16 cellular contexts compared by ENCODE assay signal in the genomic region with DNA sequence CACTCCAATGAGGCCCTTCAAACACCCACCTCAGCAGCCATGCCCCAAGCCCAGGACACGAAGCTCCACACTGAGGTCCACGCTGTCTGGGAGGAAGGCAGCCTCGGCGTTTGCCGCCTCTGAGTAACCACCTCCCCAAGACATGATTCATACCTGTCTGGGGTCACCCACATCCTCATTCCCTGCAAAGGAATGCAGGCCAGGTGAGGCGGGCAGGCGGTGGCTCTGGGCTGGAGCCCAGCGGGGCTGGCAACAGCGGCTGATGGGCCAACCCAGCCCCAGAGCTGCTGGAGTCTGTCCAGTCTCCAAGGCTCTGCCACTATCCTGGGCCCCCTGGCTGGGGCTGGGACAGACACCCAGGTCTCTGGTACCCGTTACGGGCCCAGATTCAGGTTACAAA. TPM values are rescaled to one million over a fixed set of nuclear protein-coding genes. Genes with fewer than 3 reads are reported as not detected.
A peak's percentile ranks its signal among the peaks of the same experiment; 100 is the strongest.
DNase-seq lines count a peak whose midpoint lies in the region; ATAC-seq, FAIRE-seq and TF ChIP-seq lines count a peak whose summit lies in the region.
"Had no signal": no experiment of that assay in that cellular context is flagged by ENCODE, and none has a peak within 500 bp of the region (broad histone marks: within the 10 kb centered on the region; RNA-seq: fewer than 3 reads in every experiment).

No MANE protein-coding gene starts in this region.

- H3K4me3 ChIP-seq in kidney (ENCODE audit: low read length in 2 of 2) = no peak overlapping the region
- H3K4me3 ChIP-seq in upper lobe of right lung = no peak overlapping the region
- H3K4me3 ChIP-seq: K562 had no signal

- peak; percentile 26 for DNase-seq in activated CD4-positive, alpha-beta memory T cell treated with anti-CD3 and anti-CD28 coated beads for 36 hours
- no peak for DNase-seq in activated CD4-positive, alpha-beta memory T cell treated with anti-CD3 and anti-CD28 coated beads, Interleukin-2, amount 10 ng/mL, durations not matched to agents 7 days and 5 days
- DNase-seq in kidney (peak; percentile 88), upper lobe of right lung (peak; percentile 82), NCI-H82 treated with DMSO at 0.1 percent for 48 hours (lab: John Stamatoyannopoulos, UW; ENCODE audit: unreplicated experiment) (no peak), DMS153 treated with DMSO at 0.1 percent for 48 hours (lab: John Stamatoyannopoulos, UW; ENCODE audit: unreplicated experiment) (no peak)
- DNase-seq in NK-92 treated with Interleukin-12 subunit alpha and Interleukin-12 subunit beta, amount 100 ng/mL, for 24 hours (lab: John Stamatoyannopoulos, UW) = no peak
- DNase-seq: activated CD4-positive, alpha-beta T cell treated with anti-CD3 and anti-CD28 coated beads, Interleukin-2, amount 10 ng/mL, durations not matched to agents 7 days and 5 days; activated effector memory CD4-positive, alpha-beta T cell treated with Interleukin-2 at 50 U/mL for 16 hours; glutamatergic neuron; NCI-H146; stimulated activated naive CD8-positive, alpha-beta T cell treated with anti-CD3 and anti-CD28 coated beads, Interleukin-15, Interleukin-2, amounts not matched to agents 100 U/mL and 50 U/mL, for 24 hours had no signal

- H3K36me3 ChIP-seq in kidney (ENCODE audit: control insufficient read depth in 1 of 2, insufficient read depth in 2 of 2, low read length in 2 of 2) (no peaks in the 10 kb centered on the region), upper lobe of right lung (no peaks in the 10 kb centered on the region)

- H3K36me3 Mint-ChIP-seq in activated CD4-positive, alpha-beta memory T cell treated with anti-CD3 and anti-CD28 coated beads for 36 hours = no peaks in the 10 kb centered on the region
- H3K36me3 Mint-ChIP-seq in activated CD4-positive, alpha-beta memory T cell treated with anti-CD3 and anti-CD28 coated beads, Interleukin-2, amount 10 ng/mL, durations not matched to agents 7 days and 5 days (ENCODE audit: low read depth) = no peaks in the 10 kb centered on the region

- H3K27ac Mint-ChIP-seq in activated CD4-positive, alpha-beta memory T cell treated with anti-CD3 and anti-CD28 coated beads for 36 hours = no peak overlapping the region
- no peak overlapping the region for H3K27ac Mint-ChIP-seq in activated CD4-positive, alpha-beta memory T cell treated with anti-CD3 and anti-CD28 coated beads, Interleukin-2, amount 10 ng/mL, durations not matched to agents 7 days and 5 days
- H3K27ac Mint-ChIP-seq: activated CD4-positive, alpha-beta T cell treated with anti-CD3 and anti-CD28 coated beads, Interleukin-2, amount 10 ng/mL, durations not matched to agents 7 days and 5 days had no signal

- intact Hi-C loops in activated CD4-positive, alpha-beta memory T cell treated with anti-CD3 and anti-CD28 coated beads for 36 hours (cut with micrococcal nuclease) = no loop called here
- intact Hi-C loops in kidney (cut with DNase I) (no loop called here), upper lobe of right lung (cut with DNase I) (no loop called here)

- POLR2A ChIA-PET in activated CD4-positive, alpha-beta memory T cell treated with anti-CD3 and anti-CD28 coated beads for 36 hours (lab: Charles Lee) = no interaction called here
- POLR2A ChIA-PET in activated CD4-positive, alpha-beta memory T cell treated with anti-CD3 and anti-CD28 coated beads, Interleukin-2, amount 10 ng/mL, durations not matched to agents 7 days and 5 days (lab: Charles Lee) = no interaction called here

- H3K27me3 Mint-ChIP-seq in activated CD4-positive, alpha-beta memory T cell treated with anti-CD3 and anti-CD28 coated beads for 36 hours = no peaks in the 10 kb centered on the region
- no peaks in the 10 kb centered on the region for H3K27me3 Mint-ChIP-seq in activated CD4-positive, alpha-beta memory T cell treated with anti-CD3 and anti-CD28 coated beads, Interleukin-2, amount 10 ng/mL, durations not matched to agents 7 days and 5 days
- H3K27me3 Mint-ChIP-seq: activated CD4-positive, alpha-beta T cell treated with anti-CD3 and anti-CD28 coated beads, Interleukin-2, amount 10 ng/mL, durations not matched to agents 7 days and 5 days had no signal

- H3K4me1 ChIP-seq in kidney (ENCODE audit: control insufficient read depth in 1 of 2, insufficient read depth in 1 of 2, low read depth in 1 of 2, low read length in 2 of 2) (peaks cover 0 to 13% of the 10 kb centered on the region in 2 donors), upper lobe of right lung (peaks cover 13% of the 10 kb centered on the region)

- H3K4me3 Mint-ChIP-seq in activated CD4-positive, alpha-beta memory T cell treated with anti-CD3 and anti-CD28 coated beads for 36 hours = no peak overlapping the region
- H3K4me3 Mint-ChIP-seq in activated CD4-positive, alpha-beta memory T cell treated with anti-CD3 and anti-CD28 coated beads, Interleukin-2, amount 10 ng/mL, durations not matched to agents 7 days and 5 days = no peak overlapping the region
- H3K4me3 Mint-ChIP-seq: activated CD4-positive, alpha-beta T cell treated with anti-CD3 and anti-CD28 coated beads, Interleukin-2, amount 10 ng/mL, durations not matched to agents 7 days and 5 days had no signal

- no peaks in the 10 kb centered on the region for H3K27me3 ChIP-seq in upper lobe of right lung

- no peak for TF ChIP-seq CTCF in VCaP (conservative IDR thresholded peaks at IDR 0.05)
- no peak for TF ChIP-seq CTCF in kidney (IDR thresholded peaks at IDR 0.05; ENCODE audit: borderline replicate concordance, extremely low read depth, insufficient read depth)
- no peak for TF ChIP-seq CTCF in upper lobe of right lung (IDR thresholded peaks at IDR 0.05)

- H3K9ac ChIP-seq in kidney (ENCODE audit: low read length in 2 of 2) = no peak overlapping the region

- H3K27ac ChIP-seq in VCaP (peak overlapping the region; percentile 99), kidney (ENCODE audit: low read depth in 2 of 2, low read length in 2 of 2) (no peak overlapping the region), upper lobe of right lung (peak overlapping the region; percentile 17)

- no peaks in the 10 kb centered on the region for H3K9me3 ChIP-seq in kidney (ENCODE audit: control insufficient read depth in 1 of 2, low read length in 2 of 2)
- no peaks in the 10 kb centered on the region for H3K9me3 ChIP-seq in upper lobe of right lung

- H3K9me3 Mint-ChIP-seq in activated CD4-positive, alpha-beta memory T cell treated with anti-CD3 and anti-CD28 coated beads for 36 hours = no peaks in the 10 kb centered on the region
- H3K9me3 Mint-ChIP-seq in activated CD4-positive, alpha-beta memory T cell treated with anti-CD3 and anti-CD28 coated beads, Interleukin-2, amount 10 ng/mL, durations not matched to agents 7 days and 5 days = no peaks in the 10 kb centered on the region
- H3K9me3 Mint-ChIP-seq: activated CD4-positive, alpha-beta T cell treated with anti-CD3 and anti-CD28 coated beads, Interleukin-2, amount 10 ng/mL, durations not matched to agents 7 days and 5 days had no signal

- no peak for FAIRE-seq in kidney (lab: Jason Lieb, UNC)
- FAIRE-seq: A204.1, K562 had no signal

- ATAC-seq in upper lobe of right lung = peak; percentile 79
- ATAC-seq: K562; sciatic nerve; stimulated activated naive CD8-positive, alpha-beta T cell treated with anti-CD3 and anti-CD28 coated beads, Interleukin-15, Interleukin-2, amounts not matched to agents 100 U/mL and 50 U/mL, for 24 hours had no signal

- peaks cover 34% of the 10 kb centered on the region for H3K4me1 Mint-ChIP-seq in activated CD4-positive, alpha-beta memory T cell treated with anti-CD3 and anti-CD28 coated beads for 36 hours (ENCODE audit: low read depth)
- H3K4me1 Mint-ChIP-seq in activated CD4-positive, alpha-beta memory T cell treated with anti-CD3 and anti-CD28 coated beads, Interleukin-2, amount 10 ng/mL, durations not matched to agents 7 days and 5 days = peaks cover 24% of the 10 kb centered on the region

- CTCF ChIA-PET in activated CD4-positive, alpha-beta memory T cell treated with anti-CD3 and anti-CD28 coated beads for 36 hours (lab: Charles Lee) = interaction anchor here (1.4 kb wide), 1 partner anchor 72 kb away, joined by 3 read pairs; no protein-coding TSS in a partner anchor
- CTCF ChIA-PET in activated CD4-positive, alpha-beta memory T cell treated with anti-CD3 and anti-CD28 coated beads, Interleukin-2, amount 10 ng/mL, durations not matched to agents 7 days and 5 days (lab: Charles Lee) = no interaction called here

RNA-seq across cellular contexts. Expression of a gene that starts 14.8 kb away (rescaled TPM):
- total RNA-seq in activated CD4-positive, alpha-beta memory T cell treated with anti-CD3 and anti-CD28 coated beads for 36 hours = 1 to 10 TPM; 2.5 to 3.0 TPM
- 1 to 10 TPM in 1 of 2 experiments, under 1 TPM in 1; 0.76 to 1.3 TPM for total RNA-seq in activated CD4-positive, alpha-beta memory T cell treated with anti-CD3 and anti-CD28 coated beads, Interleukin-2, amount 10 ng/mL, durations not matched to agents 7 days and 5 days
- 30.4 TPM for total RNA-seq in kidney
- polyA plus RNA-seq in kidney (ENCODE audit: insufficient read depth, low read depth, low replicate concordance) = 12.9 TPM
- 49.1 TPM for total RNA-seq in upper lobe of right lung
- polyA plus RNA-seq: K562 had no signal

Comparison
In these comparisons a context has a peak if more than half of its experiments do, and no peak if none do; other contexts are left out.
1. DNase-seq: peak in activated CD4-positive, alpha-beta memory T cell treated with anti-CD3 and anti-CD28 coated beads for 36 hours (single experiment), kidney (single experiment) and upper lobe of right lung (single experiment); none in activated CD4-positive, alpha-beta memory T cell treated with anti-CD3 and anti-CD28 coated beads, Interleukin-2, amount 10 ng/mL, durations not matched to agents 7 days and 5 days (single experiment), NCI-H82 treated with DMSO at 0.1 percent for 48 hours (single experiment), NK-92 treated with Interleukin-12 subunit alpha and Interleukin-12 subunit beta, amount 100 ng/mL, for 24 hours (single experiment) and DMS153 treated with DMSO at 0.1 percent for 48 hours (single experiment).
2. H3K27ac ChIP-seq: peak in VCaP (single experiment) and upper lobe of right lung (single experiment); none in kidney (0 of 2).